In genomic region chr7:51121945-51122425, GRCh38 we compare ENCODE assay signal across 11 cellular contexts.
DNase-seq lines count a peak whose midpoint lies in the region; ATAC-seq and TF ChIP-seq lines count a peak whose summit lies in the region.
"Had no signal": no experiment of that assay in that cellular context is flagged by ENCODE, and none has a peak within 500 bp of the region (broad histone marks: within the 10 kb centered on the region; RNA-seq: fewer than 3 reads in every experiment).

No MANE protein-coding gene starts in this region.

- peaks cover 12% of the 10 kb centered on the region for H3K4me1 Mint-ChIP-seq in CD14-positive monocyte

- no peaks in the 10 kb centered on the region for H3K36me3 ChIP-seq in right lobe of liver

- H3K36me3 Mint-ChIP-seq in CD14-positive monocyte: no peaks in the 10 kb centered on the region

- intact Hi-C loops in CD14-positive monocyte (cut with micrococcal nuclease): no loop called here
- intact Hi-C loops in right lobe of liver (cut with DNase I): no loop called here

- no peak for DNase-seq in CD14-positive monocyte (ENCODE audit: low spot score)
- peak; percentile 55 for DNase-seq in KG1 (lab: John Stamatoyannopoulos, UW)
- peak; percentile 17 for DNase-seq in astrocyte of the hippocampus (ENCODE audit: low read depth, low spot score)
- peak in 1 of 3 donors; percentile 48 for DNase-seq in right lobe of liver
- no peak for DNase-seq in NCI-H2171 (lab: John Stamatoyannopoulos, UW)
- DNase-seq in cerebellum (ENCODE audit: low spot score): no peak
- DNase-seq: central memory CD4-positive, alpha-beta T cell; NCI-H1694 treated with DMSO at 0.1 percent for 48 hours; T-helper 9 cell had no signal

- TF ChIP-seq CTCF in CD14-positive monocyte (IDR thresholded peaks at IDR 0.05): no peak
- TF ChIP-seq CTCF in right lobe of liver (IDR thresholded peaks at IDR 0.05): no peak

- 40% methylated on average over 8 of the region's 8 CpGs for WGBS in right lobe of liver (ENCODE audit: insufficient coverage, low coverage, low lambda C conversion rate, missing lambda C conversion rate)

- peak overlapping the region; percentile 31 to 80 for H3K4me3 Mint-ChIP-seq in CD14-positive monocyte

- H3K27ac ChIP-seq in right lobe of liver: peak overlapping the region in 2 of 3 donors; percentile 12 to 25

- H3K4me1 ChIP-seq in right lobe of liver: no peaks in the 10 kb centered on the region

- no peak for TF ChIP-seq POLR2A in right lobe of liver (IDR thresholded peaks at IDR 0.05)

- H3K27ac Mint-ChIP-seq in CD14-positive monocyte: no peak overlapping the region

- ATAC-seq in right lobe of liver (peak; percentile 77 to 92 (median 82)), HG02870 (IDR thresholded peaks at IDR 0.05; ENCODE audit: unreplicated experiment) (no peak), GM18867 (IDR thresholded peaks at IDR 0.05; ENCODE audit: unreplicated experiment) (no peak)

- no peak overlapping the region for H3K4me3 ChIP-seq in right lobe of liver

- no peaks in the 10 kb centered on the region for H3K27me3 ChIP-seq in right lobe of liver

- no peaks in the 10 kb centered on the region for H3K9me3 ChIP-seq in right lobe of liver

- peaks cover 0 to 3% (median 0%) of the 10 kb centered on the region in 7 donors for H3K9me3 Mint-ChIP-seq in CD14-positive monocyte

- no peaks in the 10 kb centered on the region for H3K27me3 Mint-ChIP-seq in CD14-positive monocyte (ENCODE audit: low read depth in 3 of 3)

Comparison
In these comparisons a context has a peak if more than half of its experiments do, and no peak if none do; other contexts are left out.
1. DNase-seq: peak in KG1 (single experiment) and astrocyte of the hippocampus (single experiment); none in CD14-positive monocyte (single experiment), NCI-H2171 (single experiment) and cerebellum (single experiment).
2. ATAC-seq: peak in right lobe of liver (4 of 4); none in HG02870 (single experiment) and GM18867 (single experiment).